ENCODE assay signal across 11 cellular contexts in genomic region chr1:233389169-233389568, GRCh38.
DNase-seq lines count a peak whose midpoint lies in the region; ATAC-seq and TF ChIP-seq lines count a peak whose summit lies in the region.
"Had no signal": no experiment of that assay in that cellular context is flagged by ENCODE, and none has a peak within 500 bp of the region (broad histone marks: within the 10 kb centered on the region; RNA-seq: fewer than 3 reads in every experiment).

No MANE protein-coding gene starts in this region.

- H2AFZ ChIP-seq in GM23248 (no peak overlapping the region), PC-9 (0 out of 2 replicates have a peak overlapping the region, but pooled peaks have one; percentile 2), neuronal stem cell (ENCODE audit: low read length) (no peak overlapping the region)

- no peak overlapping the region for H2AK5ac ChIP-seq in neuronal stem cell (ENCODE audit: low read depth, low read length)

- H3K79me2 ChIP-seq in GM23248 (ENCODE audit: insufficient read depth) (no peaks in the 10 kb centered on the region), PC-9 (ENCODE audit: low read depth) (no peaks in the 10 kb centered on the region)

- 62 to 80% methylated on average over 1 of the region's 1 CpG for whole genome bisulfite sequencing in GM23248 (ENCODE audit: low coverage in 1 of 2, low lambda C conversion rate in 2 of 2, missing lambda C conversion rate in 2 of 2), 2 experiments
- WGBS in neuronal stem cell (ENCODE audit: extremely low coverage in 2 of 2, insufficient read length in 2 of 2, insufficient replicate concordance in 1 of 2), 2 donors = no CpG with 5 or more reads among the region's 1 CpG

- H2BK120ac ChIP-seq in neuronal stem cell (ENCODE audit: low read depth, low read length) = no peak overlapping the region

- no peak overlapping the region for H3K9ac ChIP-seq in GM23248
- no peak overlapping the region for H3K9ac ChIP-seq in neuronal stem cell (ENCODE audit: low read depth, low read length, poor library complexity)
- H3K9ac ChIP-seq: BLaER1 had no signal

- H3K79me1 ChIP-seq in neuronal stem cell (ENCODE audit: low read depth, low read length) = no peaks in the 10 kb centered on the region

- no peak for TF ChIP-seq CTCF in PC-9 (conservative IDR thresholded peaks at IDR 0.05)

- no peaks in the 10 kb centered on the region for H3K4me1 ChIP-seq in GM23248 (ENCODE audit: insufficient read depth)
- no peaks in the 10 kb centered on the region for H3K4me1 ChIP-seq in PC-9 (replicated peaks; ENCODE audit: insufficient read depth)
- no peaks in the 10 kb centered on the region for H3K4me1 ChIP-seq in neuronal stem cell (ENCODE audit: control insufficient read depth in 2 of 2, insufficient read depth in 1 of 2, low read depth in 1 of 2, low read length in 2 of 2)

- H3K4me2 ChIP-seq in GM23248 (ENCODE audit: unreplicated experiment) (no peak overlapping the region), PC-9 (no peak overlapping the region), neuronal stem cell (ENCODE audit: insufficient read depth, low read length, poor library complexity, severe bottlenecking) (no peak overlapping the region)
- H3K4me2 ChIP-seq: BLaER1 had no signal

- H2BK5ac ChIP-seq in neuronal stem cell (ENCODE audit: low read length) = no peak overlapping the region

- no peak overlapping the region for H2BK15ac ChIP-seq in neuronal stem cell (ENCODE audit: low read length)

- no peak for ATAC-seq in HG02970 (IDR thresholded peaks at IDR 0.05; ENCODE audit: low FRiP score, unreplicated experiment)
- ATAC-seq: HCT116 had no signal

- no peak overlapping the region for H2BK12ac ChIP-seq in neuronal stem cell (ENCODE audit: low read length)

- intact Hi-C loops in PC-9 (cut with micrococcal nuclease; ENCODE audit: unreplicated experiment) = no loop called here

- no peaks in the 10 kb centered on the region for H3F3A ChIP-seq in GM23248 (ENCODE audit: insufficient read depth)
- peaks cover 5% of the 10 kb centered on the region; the same call in 1 of the 2 replicates for H3F3A ChIP-seq in PC-9 (ENCODE audit: insufficient read depth, low read depth)

- CTCF ChIA-PET in PC-9 (lab: Charles Lee) = interaction anchor here (0.7 kb wide), 1 partner anchor 726 kb away, joined by 14 read pairs; no protein-coding TSS in a partner anchor

- H3K14ac ChIP-seq in neuronal stem cell (ENCODE audit: low read length) = no peak overlapping the region

- no peak overlapping the region for H3K4ac ChIP-seq in neuronal stem cell (ENCODE audit: low read length)

- no TSS peak for BruUV-seq in PC-9 (replicated peaks; lab: Mats Ljungman, UMichigan)

- no peak overlapping the region for H4K91ac ChIP-seq in neuronal stem cell (ENCODE audit: low read depth, low read length, poor library complexity)

- H3K23ac ChIP-seq in neuronal stem cell (ENCODE audit: low read depth, low read length, poor library complexity) = no peak overlapping the region

- no peaks in the 10 kb centered on the region for H4K20me1 ChIP-seq in GM23248 (ENCODE audit: insufficient read depth)
- H4K20me1 ChIP-seq in PC-9 (ENCODE audit: insufficient read depth) = no peaks in the 10 kb centered on the region
- H4K20me1 ChIP-seq: BLaER1 had no signal

- in situ Hi-C loops in GM23248 (cut with MboI) = no loop called here

- H3K36me3 ChIP-seq in GM23248 (ENCODE audit: low read depth) = no peaks in the 10 kb centered on the region
- no peaks in the 10 kb centered on the region for H3K36me3 ChIP-seq in PC-9 (ENCODE audit: low read depth)
- no peaks in the 10 kb centered on the region for H3K36me3 ChIP-seq in neuronal stem cell (replicated peaks in 1 of 2; ENCODE audit: control insufficient read depth in 2 of 2, insufficient read depth in 2 of 2, low read length in 2 of 2)
- H3K36me3 ChIP-seq: BLaER1 had no signal

- no peak overlapping the region for H3K18ac ChIP-seq in neuronal stem cell (ENCODE audit: low read length)

- H3K9me2 ChIP-seq in GM23248 (ENCODE audit: insufficient read depth) (no peaks in the 10 kb centered on the region), PC-9 (ENCODE audit: insufficient read depth) (no peaks in the 10 kb centered on the region)

- H3K27me3 ChIP-seq in GM23248 (replicated peaks; ENCODE audit: insufficient read depth) (peaks cover 12% of the 10 kb centered on the region), PC-9 (ENCODE audit: insufficient read depth, low read depth) (no peaks in the 10 kb centered on the region), neuronal stem cell (ENCODE audit: control insufficient read depth in 3 of 3, insufficient read depth in 3 of 3, low read depth in 1 of 3, low read length in 3 of 3) (no peaks in the 10 kb centered on the region)
- H3K27me3 ChIP-seq: BLaER1 had no signal

- H3K27ac ChIP-seq in GM23248 = no peak overlapping the region
- no peak overlapping the region for H3K27ac ChIP-seq in PC-9
- H3K27ac ChIP-seq in neuronal stem cell (replicated peaks; ENCODE audit: low read length) = no peak overlapping the region
- H3K27ac ChIP-seq: BLaER1 had no signal

- POLR2A ChIA-PET in PC-9 (lab: Charles Lee; ENCODE audit: unreplicated experiment) = no interaction called here

- no peak overlapping the region for H4K8ac ChIP-seq in neuronal stem cell (ENCODE audit: low read depth, low read length)

- no peaks in the 10 kb centered on the region for H3K9me3 ChIP-seq in GM23248 (ENCODE audit: low read depth)
- no peaks in the 10 kb centered on the region for H3K9me3 ChIP-seq in PC-9 (ENCODE audit: insufficient read depth, low read depth)
- H3K9me3 ChIP-seq in neuronal stem cell (replicated peaks in 1 of 2; ENCODE audit: control insufficient read depth in 2 of 2, insufficient read depth in 1 of 2, low read depth in 1 of 2, low read length in 2 of 2) = no peaks in the 10 kb centered on the region
- H3K9me3 ChIP-seq: BLaER1 had no signal

- DNase-seq in GM23248 (peak; percentile 3), NOMO-1 treated with DMSO at 0.1 percent for 48 hours (lab: John Stamatoyannopoulos, UW; ENCODE audit: unreplicated experiment) (peak; percentile 19), PC-9 (no peak), iris pigment epithelial cell (ENCODE audit: low read depth) (peak; percentile 24), AG08396 (ENCODE audit: low spot score) (no peak), neuronal stem cell (ENCODE audit: low spot score) (no peak)
- DNase-seq: AML-193; CD4-positive, CD25-positive, alpha-beta regulatory T cell had no signal

- H3K4me3 ChIP-seq in GM23248 = no peak overlapping the region
- H3K4me3 ChIP-seq in PC-9 = no peak overlapping the region
- H3K4me3 ChIP-seq in neuronal stem cell (ENCODE audit: low read length in 2 of 2) = no peak overlapping the region
- H3K4me3 ChIP-seq: BLaER1 had no signal

Comparison
In these comparisons a context has a peak if more than half of its experiments do, and no peak if none do; other contexts are left out.
1. DNase-seq: peak in GM23248 (single experiment), NOMO-1 treated with DMSO at 0.1 percent for 48 hours (single experiment) and iris pigment epithelial cell (single experiment); none in PC-9 (0 of 2), AG08396 (single experiment) and neuronal stem cell (single experiment).